Comparison of ENCODE assay signal across 1 cellular context in the genomic region with DNA sequence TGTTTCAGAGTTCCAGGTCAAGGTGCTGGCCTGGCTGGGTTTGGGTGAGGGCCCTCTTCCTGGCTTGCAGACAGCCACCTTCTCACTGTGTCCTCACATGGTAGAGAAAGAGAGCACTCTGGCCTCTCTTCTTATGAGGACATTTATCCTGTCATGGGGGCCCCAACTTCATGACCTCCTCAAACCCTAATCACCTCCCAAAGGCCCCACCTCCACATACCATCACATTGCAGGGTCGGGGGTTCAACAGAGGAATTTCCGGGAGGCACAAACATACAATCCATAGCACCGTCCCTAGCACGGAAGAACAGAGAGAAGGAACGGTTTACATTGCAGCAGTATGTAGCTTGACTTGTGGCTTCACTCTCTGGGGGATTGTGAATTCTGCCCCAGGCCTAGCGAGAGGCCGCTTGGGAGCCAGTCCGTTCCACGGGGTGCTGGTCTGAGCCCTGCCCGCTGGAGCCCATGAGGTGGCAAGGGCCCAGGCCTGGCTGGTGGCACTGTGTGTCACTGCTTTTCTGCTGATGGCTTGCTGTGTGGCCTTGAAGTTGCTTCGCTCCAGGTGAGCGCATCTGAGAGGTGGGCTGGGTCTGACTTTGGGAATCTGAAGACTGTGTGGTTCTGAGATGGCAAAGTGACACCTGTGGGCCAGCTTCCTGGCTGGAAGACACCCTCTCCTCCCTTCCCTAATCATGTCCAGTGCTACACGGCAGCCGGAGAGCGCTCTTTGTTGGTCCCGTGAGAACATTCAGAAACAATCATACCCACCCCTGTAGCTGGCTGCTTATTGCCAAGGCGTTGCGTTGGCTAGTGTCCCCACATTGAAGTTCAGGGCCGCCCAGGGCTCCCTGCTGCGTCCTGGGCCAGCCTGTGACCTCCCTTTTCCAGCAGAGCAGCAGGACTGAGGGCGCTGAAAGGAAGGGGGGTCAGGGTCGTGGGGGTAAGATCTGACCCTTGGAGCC.
TF ChIP-seq lines count a peak whose summit lies in the region.

No MANE protein-coding gene starts in this region.

TF ChIP-seq in WTC11, 78 proteins besides CTCF, POLR2A, EP300 and RAD21:
- TF ChIP-seq, protein P1, sequence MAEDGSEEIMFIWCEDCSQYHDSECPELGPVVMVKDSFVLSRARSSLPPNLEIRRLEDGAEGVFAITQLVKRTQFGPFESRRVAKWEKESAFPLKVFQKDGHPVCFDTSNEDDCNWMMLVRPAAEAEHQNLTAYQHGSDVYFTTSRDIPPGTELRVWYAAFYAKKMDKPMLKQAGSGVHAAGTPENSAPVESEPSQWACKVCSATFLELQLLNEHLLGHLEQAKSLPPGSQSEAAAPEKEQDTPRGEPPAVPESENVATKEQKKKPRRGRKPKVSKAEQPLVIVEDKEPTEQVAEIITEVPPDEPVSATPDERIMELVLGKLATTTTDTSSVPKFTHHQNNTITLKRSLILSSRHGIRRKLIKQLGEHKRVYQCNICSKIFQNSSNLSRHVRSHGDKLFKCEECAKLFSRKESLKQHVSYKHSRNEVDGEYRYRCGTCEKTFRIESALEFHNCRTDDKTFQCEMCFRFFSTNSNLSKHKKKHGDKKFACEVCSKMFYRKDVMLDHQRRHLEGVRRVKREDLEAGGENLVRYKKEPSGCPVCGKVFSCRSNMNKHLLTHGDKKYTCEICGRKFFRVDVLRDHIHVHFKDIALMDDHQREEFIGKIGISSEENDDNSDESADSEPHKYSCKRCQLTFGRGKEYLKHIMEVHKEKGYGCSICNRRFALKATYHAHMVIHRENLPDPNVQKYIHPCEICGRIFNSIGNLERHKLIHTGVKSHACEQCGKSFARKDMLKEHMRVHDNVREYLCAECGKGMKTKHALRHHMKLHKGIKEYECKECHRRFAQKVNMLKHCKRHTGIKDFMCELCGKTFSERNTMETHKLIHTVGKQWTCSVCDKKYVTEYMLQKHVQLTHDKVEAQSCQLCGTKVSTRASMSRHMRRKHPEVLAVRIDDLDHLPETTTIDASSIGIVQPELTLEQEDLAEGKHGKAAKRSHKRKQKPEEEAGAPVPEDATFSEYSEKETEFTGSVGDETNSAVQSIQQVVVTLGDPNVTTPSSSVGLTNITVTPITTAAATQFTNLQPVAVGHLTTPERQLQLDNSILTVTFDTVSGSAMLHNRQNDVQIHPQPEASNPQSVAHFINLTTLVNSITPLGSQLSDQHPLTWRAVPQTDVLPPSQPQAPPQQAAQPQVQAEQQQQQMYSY (CRISPR knock-in tag; IDR thresholded peaks at IDR 0.05): no peak
- peak; percentile 23 for TF ChIP-seq GABPB1 (CRISPR knock-in tag; IDR thresholded peaks at IDR 0.05)
